Comparison of ENCODE assay signal across 11 cellular contexts in the genomic region with DNA sequence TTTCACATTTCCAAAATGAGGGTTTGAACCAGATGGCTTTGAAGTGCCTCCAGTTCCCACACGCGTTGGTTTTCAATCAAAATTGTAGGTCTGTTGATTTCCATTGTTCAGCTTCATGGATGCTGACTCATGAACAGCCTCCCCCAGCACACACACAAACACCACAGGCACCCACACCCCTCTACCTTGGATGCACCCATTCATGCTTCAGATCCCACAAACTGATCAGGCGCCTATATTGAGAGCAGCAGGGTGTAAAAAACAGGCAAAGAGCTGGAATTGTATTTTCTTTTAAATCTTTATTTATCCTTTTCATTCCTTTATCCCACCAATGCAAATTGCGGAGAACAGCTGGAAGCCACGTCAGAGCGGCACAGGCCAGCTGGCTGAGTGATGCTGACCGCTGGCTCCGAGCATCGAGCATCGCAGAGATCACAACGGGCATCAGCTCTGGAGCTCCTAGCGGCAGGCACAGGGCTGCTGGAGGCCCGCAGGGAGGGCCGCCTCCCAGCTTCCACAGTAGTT. TPM values are rescaled to one million over a fixed set of nuclear protein-coding genes. Genes with fewer than 3 reads are reported as not detected.
A peak's percentile ranks its signal among the peaks of the same experiment; 100 is the strongest.
DNase-seq lines count a peak whose midpoint lies in the region; ATAC-seq and TF ChIP-seq lines count a peak whose summit lies in the region.
"Had no signal": no experiment of that assay in that cellular context is flagged by ENCODE, and none has a peak within 500 bp of the region (broad histone marks: within the 10 kb centered on the region; RNA-seq: fewer than 3 reads in every experiment).

No MANE protein-coding gene starts in this region.

- H3K4me3 Mint-ChIP-seq in activated CD8-positive, alpha-beta T cell treated with anti-CD3 and anti-CD28 coated beads for 36 hours = no peak overlapping the region
- H3K4me3 Mint-ChIP-seq in stimulated activated naive B cell treated with anti-CD40 and anti-IgM and Interleukin-4, amounts not matched to agents 10 μg/mL and 1 μg/mL and 100 μg/mL, for 72 hours = peak overlapping the region; percentile 36 to 51

- H3K27ac Mint-ChIP-seq in activated CD8-positive, alpha-beta T cell treated with anti-CD3 and anti-CD28 coated beads for 36 hours = peak overlapping the region; percentile 34
- H3K27ac Mint-ChIP-seq in stimulated activated naive B cell treated with anti-CD40 and anti-IgM and Interleukin-4, amounts not matched to agents 10 μg/mL and 1 μg/mL and 100 μg/mL, for 72 hours = no peak overlapping the region

- H3K27ac ChIP-seq in heart right ventricle = no peak overlapping the region
- H3K27ac ChIP-seq in stomach = no peak overlapping the region
- H3K27ac ChIP-seq: parathyroid adenoma, PC-9 had no signal

- intact Hi-C loops in left cardiac atrium (cut with DNase I) (loop anchor here in 1 of 2 donors (10.0 kb wide), 1 partner anchor 47 kb away; no protein-coding TSS in a partner anchor), heart right ventricle (cut with DNase I) (loop anchor here in 1 of 10 donors (5.0 kb wide), 2 partner anchors 130 to 180 kb away; a partner anchor contains a TSS), stomach (cut with DNase I; ENCODE audit: low total_unique reads) (no loop called here)
- intact Hi-C loops in activated CD8-positive, alpha-beta T cell treated with anti-CD3 and anti-CD28 coated beads for 36 hours (cut with micrococcal nuclease) = loop anchor here (2.0 to 5.0 kb wide), 2 partner anchors 70 to 97 kb away; no protein-coding TSS in a partner anchor

- 78 to 80% methylated on average over 14 of the region's 14 CpGs for WGBS in heart right ventricle, 2 donors
- 71 to 83% (median 76%) methylated on average over 14 of the region's 14 CpGs for WGBS in stomach, 5 donors

- no peak for TF ChIP-seq EP300 in stomach (IDR thresholded peaks at IDR 0.05)

- H3K4me1 ChIP-seq in heart right ventricle (peaks cover 5 to 86% (median 71%) of the 10 kb centered on the region in 9 donors), stomach (peaks cover 13 to 27% (median 21%) of the 10 kb centered on the region in 4 donors)

- H3K9me3 ChIP-seq in heart right ventricle (no peaks in the 10 kb centered on the region), stomach (no peaks in the 10 kb centered on the region)

- no peak overlapping the region for H3K4me3 ChIP-seq in heart right ventricle
- no peak overlapping the region for H3K4me3 ChIP-seq in stomach
- H3K4me3 ChIP-seq: PC-9 had no signal

- DNase-seq in left cardiac atrium (peak; percentile 53), heart right ventricle (no peak), glomerular visceral epithelial cell (ENCODE audit: extremely low spot score) (peak; percentile 89), stomach (no peak)
- DNase-seq in activated CD8-positive, alpha-beta T cell treated with anti-CD3 and anti-CD28 coated beads for 36 hours = peak; percentile 14
- DNase-seq in stimulated activated naive B cell treated with anti-CD40 and anti-IgM and Interleukin-4, amounts not matched to agents 10 μg/mL and 1 μg/mL and 100 μg/mL, for 72 hours = no peak
- DNase-seq in activated effector memory CD4-positive, alpha-beta T cell treated with anti-CD3 and anti-CD28 coated beads, Interleukin-2, amount 50 U/mL, for 16 hours = no peak
- DNase-seq: PC-9 had no signal

- POLR2A ChIA-PET in activated CD8-positive, alpha-beta T cell treated with anti-CD3 and anti-CD28 coated beads for 36 hours (lab: Charles Lee) = interaction anchor here (0.6 to 1.9 kb wide), 5 partner anchors 15 to 217 kb away, joined by 3 to 5 read pairs (median 4); no protein-coding TSS in a partner anchor

- CTCF ChIA-PET in activated CD8-positive, alpha-beta T cell treated with anti-CD3 and anti-CD28 coated beads for 36 hours (lab: Charles Lee) = interaction anchor here (0.7 to 2.0 kb wide), 8 partner anchors 15 to 257 kb away, joined by 3 to 10 read pairs (median 4); a partner anchor contains a TSS

- peaks cover 0 to under 1% (median 0%) of the 10 kb centered on the region in 9 donors for H3K36me3 ChIP-seq in heart right ventricle
- H3K36me3 ChIP-seq in stomach = peaks cover 0 to 4% (median 1%) of the 10 kb centered on the region in 4 donors

- peaks cover 46% of the 10 kb centered on the region for H3K4me1 Mint-ChIP-seq in activated CD8-positive, alpha-beta T cell treated with anti-CD3 and anti-CD28 coated beads for 36 hours (ENCODE audit: low read depth)
- peaks cover 57 to 79% of the 10 kb centered on the region in 2 donors for H3K4me1 Mint-ChIP-seq in stimulated activated naive B cell treated with anti-CD40 and anti-IgM and Interleukin-4, amounts not matched to agents 10 μg/mL and 1 μg/mL and 100 μg/mL, for 72 hours

- TF ChIP-seq POLR2A in stomach (IDR thresholded peaks at IDR 0.05) = no peak

- H3K36me3 Mint-ChIP-seq in activated CD8-positive, alpha-beta T cell treated with anti-CD3 and anti-CD28 coated beads for 36 hours (ENCODE audit: low read depth) = no peaks in the 10 kb centered on the region
- peaks cover 4% of the 10 kb centered on the region in 2 donors for H3K36me3 Mint-ChIP-seq in stimulated activated naive B cell treated with anti-CD40 and anti-IgM and Interleukin-4, amounts not matched to agents 10 μg/mL and 1 μg/mL and 100 μg/mL, for 72 hours

- ATAC-seq in left cardiac atrium (no peak), heart right ventricle (no peak), GM21786 (IDR thresholded peaks at IDR 0.05; ENCODE audit: unreplicated experiment) (no peak)
- no peak for ATAC-seq in activated CD8-positive, alpha-beta T cell treated with anti-CD3 and anti-CD28 coated beads for 36 hours
- ATAC-seq in stimulated activated naive B cell treated with anti-CD40 and anti-IgM and Interleukin-4, amounts not matched to agents 10 μg/mL and 1 μg/mL and 100 μg/mL, for 72 hours (replicated peaks) = no peak
- ATAC-seq: esophagus mucosa had no signal

- H3K27me3 ChIP-seq in heart right ventricle (no peaks in the 10 kb centered on the region), stomach (no peaks in the 10 kb centered on the region)

- no peak for TF ChIP-seq CTCF in heart right ventricle (IDR thresholded peaks at IDR 0.05)
- no peak for TF ChIP-seq CTCF in activated CD8-positive, alpha-beta T cell treated with anti-CD3 and anti-CD28 coated beads for 36 hours (IDR thresholded peaks at IDR 0.05)
- TF ChIP-seq CTCF in stomach (IDR thresholded peaks at IDR 0.05) = no peak

- no peaks in the 10 kb centered on the region for H3K27me3 Mint-ChIP-seq in activated CD8-positive, alpha-beta T cell treated with anti-CD3 and anti-CD28 coated beads for 36 hours
- no peaks in the 10 kb centered on the region for H3K27me3 Mint-ChIP-seq in stimulated activated naive B cell treated with anti-CD40 and anti-IgM and Interleukin-4, amounts not matched to agents 10 μg/mL and 1 μg/mL and 100 μg/mL, for 72 hours

- no peaks in the 10 kb centered on the region for H3K9me3 Mint-ChIP-seq in activated CD8-positive, alpha-beta T cell treated with anti-CD3 and anti-CD28 coated beads for 36 hours
- no peaks in the 10 kb centered on the region for H3K9me3 Mint-ChIP-seq in stimulated activated naive B cell treated with anti-CD40 and anti-IgM and Interleukin-4, amounts not matched to agents 10 μg/mL and 1 μg/mL and 100 μg/mL, for 72 hours

RNA-seq across cellular contexts. Expression of a gene that starts 29.3 kb away (rescaled TPM):
- total RNA-seq in left cardiac atrium (10 to 100 TPM; 21.6 to 36.3 TPM), heart right ventricle (10 to 100 TPM; 21.7 to 42.6 (median 28.6) TPM), stomach (10 to 100 TPM in 1 of 5 donors, 1 to 10 TPM in 3, not detected in 1; 2.7 to 20.4 (median 7.5) TPM)
- polyA plus RNA-seq in heart right ventricle (10 to 100 TPM; 17.3 to 19.3 TPM), stomach (10 to 100 TPM in 2 of 3 donors, 1 to 10 TPM in 1; 8.2 to 15.3 (median 10.2) TPM)
- total RNA-seq in activated CD8-positive, alpha-beta T cell treated with anti-CD3 and anti-CD28 coated beads for 36 hours = 10 to 100 TPM; 21.3 to 23.8 TPM

Comparison
In these comparisons a context has a peak if more than half of its experiments do, and no peak if none do; other contexts are left out.
1. DNase-seq: peak in left cardiac atrium (single experiment), activated CD8-positive, alpha-beta T cell treated with anti-CD3 and anti-CD28 coated beads for 36 hours (single experiment) and glomerular visceral epithelial cell (single experiment); none in heart right ventricle (0 of 2), stimulated activated naive B cell treated with anti-CD40 and anti-IgM and Interleukin-4, amounts not matched to agents 10 μg/mL and 1 μg/mL and 100 μg/mL, for 72 hours (single experiment), stomach (single experiment) and activated effector memory CD4-positive, alpha-beta T cell treated with anti-CD3 and anti-CD28 coated beads, Interleukin-2, amount 50 U/mL, for 16 hours (single experiment).